1 cellular context compared by ENCODE assay signal in genomic region chr2:233183869-233184418, GRCh38.
TF ChIP-seq lines count a peak whose summit lies in the region.

No MANE protein-coding gene starts in this region.

TF ChIP-seq in HCT116, 20 proteins besides CTCF, POLR2A, EP300 and RAD21 (continued from another document):
- no peak for TF ChIP-seq ZBTB33 (IDR thresholded peaks at IDR 0.05; ENCODE audit: extremely low read depth, insufficient replicate concordance, low read length)
